1 cellular context compared by ENCODE assay signal in genomic region chr1:45522324-45523104, GRCh38.
TF ChIP-seq lines count a peak whose summit lies in the region.

No MANE protein-coding gene starts in this region.

TF ChIP-seq in H1, 55 proteins besides CTCF, POLR2A, EP300 and RAD21:
- TF ChIP-seq TBP (IDR thresholded peaks at IDR 0.05; ENCODE audit: low read depth, low read length): no peak
- TF ChIP-seq NANOG (IDR thresholded peaks at IDR 0.05; ENCODE audit: insufficient read depth, low read depth, low read length, poor library complexity, severe bottlenecking): no peak
- TF ChIP-seq TCF12 (IDR thresholded peaks at IDR 0.05; ENCODE audit: low read depth, low read length): no peak
- no peak for TF ChIP-seq TAF7 (optimal IDR thresholded peaks at IDR 0.05; ENCODE audit: borderline replicate concordance, low read depth, low read length)
- TF ChIP-seq TAF1 (IDR thresholded peaks at IDR 0.05; ENCODE audit: low read depth, low read length): 0 out of 2 replicates have a peak, but pooled peaks have one; percentile 26
- no peak for TF ChIP-seq TEAD4 (IDR thresholded peaks at IDR 0.05; ENCODE audit: low read depth, low read length)
- TF ChIP-seq SP4 (IDR thresholded peaks at IDR 0.05; ENCODE audit: low read length): no peak
